ENCODE assay signal across 1 cellular context in the genomic region with DNA sequence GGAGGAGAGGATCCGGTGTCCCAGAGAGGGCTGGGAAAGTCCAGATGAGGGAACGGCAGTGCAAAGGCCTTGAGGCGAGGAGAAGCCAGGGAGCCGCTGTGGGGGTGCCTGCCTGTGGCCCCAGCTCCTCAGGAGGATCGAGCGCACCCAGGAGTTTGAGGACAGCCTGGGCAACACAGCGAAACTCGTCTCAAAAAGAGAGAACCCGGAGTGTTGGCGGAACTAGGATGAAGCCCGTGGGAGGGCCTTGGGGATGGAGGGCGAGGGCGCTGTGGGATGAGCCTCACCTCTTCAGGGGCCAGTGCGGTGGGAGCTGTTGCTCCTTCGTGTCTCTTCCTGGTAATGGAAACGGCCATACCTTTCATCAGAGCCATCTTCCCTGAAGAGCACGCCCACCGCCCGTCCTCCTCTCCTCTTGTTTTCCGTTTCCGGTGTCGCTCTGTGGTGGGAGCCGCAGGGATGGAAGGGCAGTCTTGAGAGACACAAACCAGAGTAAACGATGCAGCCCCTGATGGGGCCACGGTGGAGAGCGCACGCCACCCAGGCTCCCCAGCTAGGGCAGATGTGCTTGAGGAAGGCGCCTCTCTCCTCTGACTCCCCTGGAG.
TF ChIP-seq lines count a peak whose summit lies in the region.

No MANE protein-coding gene starts in this region.

TF ChIP-seq in H1, 55 proteins besides CTCF, POLR2A, EP300 and RAD21:
- no peak for TF ChIP-seq EZH2 (IDR thresholded peaks at IDR 0.05; ENCODE audit: low read depth, low read length, severe bottlenecking)
